In the genomic region with DNA sequence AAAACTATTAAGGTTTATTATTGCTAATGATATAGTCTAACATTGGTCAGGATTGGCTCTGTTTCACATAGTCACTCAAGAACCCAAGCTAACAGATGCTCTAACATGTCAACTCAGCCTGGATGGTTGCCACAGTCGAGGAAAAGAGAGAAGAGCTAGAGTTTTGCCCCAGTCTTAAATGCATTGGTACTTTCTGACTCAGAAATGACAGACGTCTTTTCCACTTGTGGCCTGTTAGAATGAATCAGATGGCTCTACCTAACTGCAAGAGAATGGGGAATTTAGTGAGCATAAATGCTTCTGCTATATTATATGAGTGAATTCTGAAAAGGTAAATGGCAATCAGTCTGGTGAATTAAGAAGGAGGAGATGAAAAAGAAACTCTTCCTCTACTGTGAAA, we compare ENCODE assay signal across 16 cellular contexts. TPM values are rescaled to one million over a fixed set of nuclear protein-coding genes. Genes with fewer than 3 reads are reported as not detected.
A peak's percentile ranks its signal among the peaks of the same experiment; 100 is the strongest.
DNase-seq lines count a peak whose midpoint lies in the region; ATAC-seq, FAIRE-seq and TF ChIP-seq lines count a peak whose summit lies in the region.
"Had no signal": no experiment of that assay in that cellular context is flagged by ENCODE, and none has a peak within 500 bp of the region (broad histone marks: within the 10 kb centered on the region; RNA-seq: fewer than 3 reads in every experiment).

No MANE protein-coding gene starts in this region.

- TF ChIP-seq CTCF in endothelial cell of umbilical vein (IDR thresholded peaks at IDR 0.05; ENCODE audit: extremely low read depth in 1 of 2, insufficient read depth in 1 of 2, low read depth in 1 of 2, low read length in 2 of 2) = no peak
- TF ChIP-seq CTCF in left ventricle myocardium inferior (IDR thresholded peaks at IDR 0.05; ENCODE audit: borderline replicate concordance) = no peak

- POLR2A ChIA-PET in endothelial cell of umbilical vein (lab: Charles Lee) = no interaction called here

- H3K4me1 ChIP-seq in endothelial cell of umbilical vein (ENCODE audit: control insufficient read depth, extremely low read depth, insufficient read depth, low read length) (no peaks in the 10 kb centered on the region), left ventricle myocardium inferior (no peaks in the 10 kb centered on the region)
- H3K4me1 ChIP-seq: BLaER1, parathyroid adenoma had no signal

- intact Hi-C loops in endothelial cell of umbilical vein (cut with micrococcal nuclease) (no loop called here), left ventricle myocardium inferior (cut with micrococcal nuclease) (no loop called here)

- H3K4me2 ChIP-seq in endothelial cell of umbilical vein (ENCODE audit: insufficient read depth, low read length) = no peak overlapping the region
- H3K4me2 ChIP-seq: BLaER1 had no signal

- CTCF ChIA-PET in endothelial cell of umbilical vein (lab: Charles Lee) = interaction anchor here (1.1 kb wide), 1 partner anchor 126 kb away, joined by 3 read pairs; no protein-coding TSS in a partner anchor

- peak; percentile 7 for DNase-seq in stimulated activated CD4-positive, alpha-beta T cell treated with anti-CD3 and anti-CD28 coated beads, Interleukin-1b, Interleukin-23, amount 100 ng/mL, for 48 hours
- no peak for DNase-seq in stimulated activated CD4-positive, alpha-beta T cell treated with anti-CD3 and anti-CD28 coated beads, Interleukin-4, amount 100 ng/mL, for 4 hours
- DNase-seq in RCC 7860 (ENCODE audit: low spot score) (peak; percentile 37), endothelial cell of umbilical vein (ENCODE audit: low read depth, low spot score) (no peak), left ventricle myocardium inferior (no peak)
- DNase-seq: activated naive CD4-positive, alpha-beta T cell treated with anti-CD3 and anti-CD28 coated beads, Interleukin-2, amount 10 ng/mL, durations not matched to agents 7 days and 5 days; caudate nucleus; DMS153; effector CD8-positive, alpha-beta T cell; NCI-H1436; substantia nigra had no signal

- dilution Hi-C loops in endothelial cell of umbilical vein (cut with MboI; ENCODE audit: extremely low pct_ligation_motif_present, low sequenced_read_pairs) = no loop called here

- TF ChIP-seq POLR2A in endothelial cell of umbilical vein (IDR thresholded peaks at IDR 0.05; ENCODE audit: low read depth, low read length) = no peak

- no peaks in the 10 kb centered on the region for H4K20me1 ChIP-seq in endothelial cell of umbilical vein (replicated peaks; ENCODE audit: control insufficient read depth, extremely low read depth, insufficient read depth, low read length)
- H4K20me1 ChIP-seq: BLaER1 had no signal

- no peaks in the 10 kb centered on the region for H3K9me1 ChIP-seq in endothelial cell of umbilical vein (replicated peaks; ENCODE audit: control insufficient read depth, extremely low read depth, insufficient read depth, low read length)

- H3K9ac ChIP-seq in endothelial cell of umbilical vein (replicated peaks; ENCODE audit: extremely low read depth, insufficient read depth, low read length) = no peak overlapping the region
- H3K9ac ChIP-seq: BLaER1, parathyroid adenoma had no signal

- FAIRE-seq in RCC 7860 (lab: Jason Lieb, UNC) (peak; percentile 81), endothelial cell of umbilical vein (lab: Jason Lieb, UNC) (peak; percentile 54)

- H3K4me3 ChIP-seq in endothelial cell of umbilical vein (replicated peaks in 1 of 3; ENCODE audit: insufficient read depth in 1 of 3, low read depth in 1 of 3, low read length in 3 of 3) (no peak overlapping the region), left ventricle myocardium inferior (no peak overlapping the region)
- H3K4me3 ChIP-seq: BLaER1 had no signal

- ATAC-seq in esophagus mucosa = no peak
- ATAC-seq in HG02571 (IDR thresholded peaks at IDR 0.05; ENCODE audit: unreplicated experiment) = no peak
- ATAC-seq: left lobe of liver had no signal

- H3K9me3 ChIP-seq in endothelial cell of umbilical vein (replicated peaks; ENCODE audit: control insufficient read depth, insufficient read depth, low read length) (no peaks in the 10 kb centered on the region), left ventricle myocardium inferior (replicated peaks) (no peaks in the 10 kb centered on the region)
- H3K9me3 ChIP-seq: BLaER1 had no signal

- H3K79me2 ChIP-seq in endothelial cell of umbilical vein (ENCODE audit: control insufficient read depth, insufficient read depth, low read length) = no peaks in the 10 kb centered on the region
- H3K79me2 ChIP-seq: parathyroid adenoma had no signal

- no peak overlapping the region for H3K27ac ChIP-seq in endothelial cell of umbilical vein (ENCODE audit: insufficient read depth, low read depth, low read length)
- H3K27ac ChIP-seq in left ventricle myocardium inferior (replicated peaks) = no peak overlapping the region
- H3K27ac ChIP-seq: BLaER1, parathyroid adenoma had no signal

- H3K36me3 ChIP-seq in endothelial cell of umbilical vein (ENCODE audit: control insufficient read depth in 2 of 2, extremely low read depth in 1 of 2, insufficient read depth in 2 of 2, low read length in 2 of 2) (no peaks in the 10 kb centered on the region), left ventricle myocardium inferior (peaks cover 3% of the 10 kb centered on the region)
- H3K36me3 ChIP-seq: BLaER1 had no signal

- H3K27me3 ChIP-seq in endothelial cell of umbilical vein (ENCODE audit: control insufficient read depth in 2 of 2, insufficient read depth in 2 of 2, low read length in 2 of 2) = no peaks in the 10 kb centered on the region
- H3K27me3 ChIP-seq in left ventricle myocardium inferior (ENCODE audit: low read depth) = no peaks in the 10 kb centered on the region
- H3K27me3 ChIP-seq: BLaER1 had no signal

- H2AFZ ChIP-seq in endothelial cell of umbilical vein (ENCODE audit: low read depth, low read length) = no peak overlapping the region
- H2AFZ ChIP-seq: parathyroid adenoma had no signal

- BruUV-seq in endothelial cell of umbilical vein (replicated peaks; lab: Mats Ljungman, UMichigan) = no TSS peak

TF ChIP-seq in endothelial cell of umbilical vein, 7 proteins besides CTCF, POLR2A, EP300 and RAD21:
- TF ChIP-seq EZH2 (IDR thresholded peaks at IDR 0.05; ENCODE audit: borderline replicate concordance, low read depth, low read length, severe bottlenecking) (no peak), POLR2AphosphoS5 (IDR thresholded peaks at IDR 0.05; ENCODE audit: insufficient read depth, low read depth, low read length) (no peak), FOS (IDR thresholded peaks at IDR 0.05; ENCODE audit: borderline replicate concordance, insufficient read depth, low read length) (no peak), MAX (IDR thresholded peaks at IDR 0.05; ENCODE audit: insufficient read depth, insufficient read length) (no peak), GATA2 (IDR thresholded peaks at IDR 0.05; ENCODE audit: insufficient read depth, insufficient read length, low read depth, low read length) (no peak), MYC (IDR thresholded peaks at IDR 0.05; ENCODE audit: low read depth, low read length) (no peak), JUN (IDR thresholded peaks at IDR 0.05; ENCODE audit: borderline replicate concordance, insufficient read depth, insufficient read length, low read depth) (no peak)
TF ChIP-seq in endothelial cell of umbilical vein: peak in this region for 0.

RNA-seq across cellular contexts. Expression of gene HECTD2, which starts 13.9 kb away (rescaled TPM):
- total RNA-seq in endothelial cell of umbilical vein (7.7 and 10.7 TPM in 2 replicates), esophagus mucosa (5.5 TPM), left ventricle myocardium inferior (6.0 TPM)
- polyA plus RNA-seq in endothelial cell of umbilical vein = 3.5 and 4.2 TPM in 2 replicates
- 2.1 and 2.7 TPM in 2 replicates for polyA plus RNA-seq in endothelial cell of umbilical vein (2011; cell fraction: cytosol; rRNA removed)
- polyA plus RNA-seq in endothelial cell of umbilical vein (2011; cell fraction: nucleus; rRNA removed) = 37.5 and 42.5 TPM in 2 replicates
- 6.2 and 6.6 TPM in 2 replicates for polyA plus RNA-seq in endothelial cell of umbilical vein (2012)
- 13.3 TPM in 2 replicates for polyA minus RNA-seq in endothelial cell of umbilical vein
- 4.4 TPM for polyA minus RNA-seq in endothelial cell of umbilical vein (2011; cell fraction: cytosol; rRNA and poly(A)+ RNA removed)
- polyA minus RNA-seq in endothelial cell of umbilical vein (2011; cell fraction: nucleus; rRNA and poly(A)+ RNA removed) = 24.1 and 36.8 TPM in 2 replicates

Comparison
In these comparisons a context has a peak if more than half of its experiments do, and no peak if none do; other contexts are left out.
1. DNase-seq: peak in stimulated activated CD4-positive, alpha-beta T cell treated with anti-CD3 and anti-CD28 coated beads, Interleukin-1b, Interleukin-23, amount 100 ng/mL, for 48 hours (single experiment) and RCC 7860 (single experiment); none in stimulated activated CD4-positive, alpha-beta T cell treated with anti-CD3 and anti-CD28 coated beads, Interleukin-4, amount 100 ng/mL, for 4 hours (0 of 2), endothelial cell of umbilical vein (single experiment) and left ventricle myocardium inferior (single experiment).